Comparison of ENCODE assay signal across 8 cellular contexts in genomic region chr16:87766485-87766797, GRCh38. TPM values are rescaled to one million over a fixed set of nuclear protein-coding genes. Genes with fewer than 3 reads are reported as not detected.
DNase-seq lines count a peak whose midpoint lies in the region; ATAC-seq, FAIRE-seq and TF ChIP-seq lines count a peak whose summit lies in the region.

No MANE protein-coding gene starts in this region.

- no peak overlapping the region for H3K18ac ChIP-seq in neuronal stem cell (ENCODE audit: low read length)

- TF ChIP-seq CTCF in CD4-positive, alpha-beta T cell (IDR thresholded peaks at IDR 0.05) = no peak
- TF ChIP-seq CTCF in PC-3 (conservative IDR thresholded peaks at IDR 0.05; ENCODE audit: low read depth, low read length) (no peak), endothelial cell of umbilical vein (IDR thresholded peaks at IDR 0.05; ENCODE audit: extremely low read depth in 1 of 2, insufficient read depth in 1 of 2, low read depth in 1 of 2, low read length in 2 of 2) (no peak)

- dilution Hi-C loops in endothelial cell of umbilical vein (cut with MboI; ENCODE audit: extremely low pct_ligation_motif_present, low sequenced_read_pairs) = no loop called here

- H3K36me3 ChIP-seq in PC-3 (ENCODE audit: low read depth, low read length) (peaks cover 8% of the 10 kb centered on the region), endothelial cell of umbilical vein (ENCODE audit: control insufficient read depth in 2 of 2, extremely low read depth in 1 of 2, insufficient read depth in 2 of 2, low read length in 2 of 2) (peaks cover 3 to 7% of the 10 kb centered on the region in 2 experiments), neuronal stem cell (replicated peaks in 1 of 2; ENCODE audit: control insufficient read depth in 2 of 2, insufficient read depth in 2 of 2, low read length in 2 of 2) (peaks cover 16 to 30% of the 10 kb centered on the region in 2 donors)

- no peak overlapping the region for H2BK15ac ChIP-seq in neuronal stem cell (ENCODE audit: low read length)

- H3K36me3 Mint-ChIP-seq in CD4-positive, alpha-beta T cell (ENCODE audit: low read depth) = peaks cover 44% of the 10 kb centered on the region

- WGBS in neuronal stem cell (ENCODE audit: extremely low coverage in 2 of 2, insufficient read length in 2 of 2, insufficient replicate concordance in 1 of 2), 2 donors = no CpG with 5 or more reads among the region's 17 CpGs

- peak overlapping the region; percentile 95 for H3K4me2 ChIP-seq in PC-3 (ENCODE audit: low read length)
- peak overlapping the region; percentile 80 for H3K4me2 ChIP-seq in endothelial cell of umbilical vein (ENCODE audit: insufficient read depth, low read length)
- peak overlapping the region; percentile 75 for H3K4me2 ChIP-seq in neuronal stem cell (ENCODE audit: insufficient read depth, low read length, poor library complexity, severe bottlenecking)

- CTCF ChIA-PET in CD4-positive, alpha-beta T cell (lab: Charles Lee) = interaction anchor here (2.9 to 4.0 kb wide), 2 partner anchors 13 kb away, joined by 26 to 33 read pairs; no protein-coding TSS in a partner anchor
- CTCF ChIA-PET in PC-3 (lab: Charles Lee) = no interaction called here
- CTCF ChIA-PET in endothelial cell of umbilical vein (lab: Charles Lee) = interaction anchor here (1.7 to 5.8 kb wide), 4 partner anchors 12 to 179 kb away, joined by 5 to 198 read pairs (median 34); partner anchors contain the start of gene SLC7A5

- H3K27ac ChIP-seq in CD4-positive, alpha-beta T cell (ENCODE audit: low read depth, low read length) = peak overlapping the region; percentile 95
- H3K27ac ChIP-seq in PC-3 (ENCODE audit: low read length) = no peak overlapping the region
- peak overlapping the region; percentile 92 for H3K27ac ChIP-seq in endothelial cell of umbilical vein (ENCODE audit: insufficient read depth, low read depth, low read length)
- H3K27ac ChIP-seq in neuronal stem cell (replicated peaks; ENCODE audit: low read length) = no peak overlapping the region

- H3K27me3 Mint-ChIP-seq in CD4-positive, alpha-beta T cell = no peaks in the 10 kb centered on the region

- H2BK120ac ChIP-seq in neuronal stem cell (ENCODE audit: low read depth, low read length) = no peak overlapping the region

- no peak for FAIRE-seq in endothelial cell of umbilical vein (lab: Jason Lieb, UNC)

- 0 out of 2 replicates have a peak, but pooled peaks cover 4% of the 10 kb centered on the region for H3K4me1 ChIP-seq in PC-3 (ENCODE audit: insufficient read depth, low read length)
- H3K4me1 ChIP-seq in endothelial cell of umbilical vein (ENCODE audit: control insufficient read depth, extremely low read depth, insufficient read depth, low read length) = peaks cover 8% of the 10 kb centered on the region
- H3K4me1 ChIP-seq in neuronal stem cell (ENCODE audit: control insufficient read depth in 2 of 2, insufficient read depth in 1 of 2, low read depth in 1 of 2, low read length in 2 of 2) = peaks cover 5 to 8% of the 10 kb centered on the region in 2 donors

- no peaks in the 10 kb centered on the region for H3K27me3 ChIP-seq in CD4-positive, alpha-beta T cell (ENCODE audit: control insufficient read depth, insufficient read depth, low read length)
- H3K27me3 ChIP-seq in PC-3 (ENCODE audit: low read length) = no peaks in the 10 kb centered on the region
- H3K27me3 ChIP-seq in endothelial cell of umbilical vein (ENCODE audit: control insufficient read depth in 2 of 2, insufficient read depth in 2 of 2, low read length in 2 of 2) = no peaks in the 10 kb centered on the region
- H3K27me3 ChIP-seq in neuronal stem cell (ENCODE audit: control insufficient read depth in 3 of 3, insufficient read depth in 3 of 3, low read depth in 1 of 3, low read length in 3 of 3) = no peaks in the 10 kb centered on the region

- peaks cover 40% of the 10 kb centered on the region for H3K4me1 Mint-ChIP-seq in CD4-positive, alpha-beta T cell (ENCODE audit: low read depth)

- H3K4me3 Mint-ChIP-seq in CD4-positive, alpha-beta T cell = peak overlapping the region; percentile 99

- no peaks in the 10 kb centered on the region for H3K9me3 ChIP-seq in CD4-positive, alpha-beta T cell (ENCODE audit: control insufficient read depth, low read length)
- H3K9me3 ChIP-seq in PC-3 (ENCODE audit: low read length) (no peaks in the 10 kb centered on the region), endothelial cell of umbilical vein (replicated peaks; ENCODE audit: control insufficient read depth, insufficient read depth, low read length) (no peaks in the 10 kb centered on the region), neuronal stem cell (replicated peaks in 1 of 2; ENCODE audit: control insufficient read depth in 2 of 2, insufficient read depth in 1 of 2, low read depth in 1 of 2, low read length in 2 of 2) (no peaks in the 10 kb centered on the region)

- no peak overlapping the region for H3K4ac ChIP-seq in neuronal stem cell (ENCODE audit: low read length)

- H2BK12ac ChIP-seq in neuronal stem cell (ENCODE audit: low read length) = no peak overlapping the region

- no peak overlapping the region for H2BK5ac ChIP-seq in neuronal stem cell (ENCODE audit: low read length)

- H3K27ac Mint-ChIP-seq in CD4-positive, alpha-beta T cell = peak overlapping the region; percentile 97

- no peak overlapping the region for H3K14ac ChIP-seq in neuronal stem cell (ENCODE audit: low read length)

- no peak overlapping the region for H3K23ac ChIP-seq in neuronal stem cell (ENCODE audit: low read depth, low read length, poor library complexity)

- peaks cover 10% of the 10 kb centered on the region for H3K79me1 ChIP-seq in neuronal stem cell (ENCODE audit: low read depth, low read length)

- POLR2A ChIA-PET in CD4-positive, alpha-beta T cell (lab: Charles Lee) = interaction anchor here (0.7 to 3.0 kb wide), 17 partner anchors 11 to 449 kb away, joined by 3 to 20 read pairs (median 5); partner anchors contain the start of genes BANP, C16orf95, FBXO31 and SLC7A5
- POLR2A ChIA-PET in PC-3 (lab: Charles Lee; ENCODE audit: unreplicated experiment) (no interaction called here), endothelial cell of umbilical vein (lab: Charles Lee) (interaction anchor here (1.0 to 1.1 kb wide), 3 partner anchors 13 to 102 kb away, joined by 3 to 5 read pairs (median 3); no protein-coding TSS in a partner anchor)

- no peak for TF ChIP-seq POLR2A in endothelial cell of umbilical vein (IDR thresholded peaks at IDR 0.05; ENCODE audit: low read depth, low read length)

- intact Hi-C loops in CD4-positive, alpha-beta T cell (cut with DNase I, micrococcal nuclease) = loop anchor here (5.0 to 10.0 kb wide), 4 partner anchors 44 to 1204 kb away; partner anchors contain the start of gene MAP1LC3B (in 1 of the 2)
- intact Hi-C loops in PC-3 (cut with micrococcal nuclease) = no loop called here
- intact Hi-C loops in endothelial cell of umbilical vein (cut with micrococcal nuclease) = loop anchor here (5.0 to 10.0 kb wide), 2 partner anchors 129 to 362 kb away; no protein-coding TSS in a partner anchor

- no peaks in the 10 kb centered on the region for H3K9me1 ChIP-seq in endothelial cell of umbilical vein (replicated peaks; ENCODE audit: control insufficient read depth, extremely low read depth, insufficient read depth, low read length)

- H3F3A ChIP-seq in PC-3 (ENCODE audit: low read length, unreplicated experiment) = no peaks in the 10 kb centered on the region

- no peaks in the 10 kb centered on the region for H3K9me3 Mint-ChIP-seq in CD4-positive, alpha-beta T cell

- H2AFZ ChIP-seq in PC-3 (ENCODE audit: low read length) (peak overlapping the region; percentile 81; the same call in 1 of the 2 replicates), endothelial cell of umbilical vein (ENCODE audit: low read depth, low read length) (peak overlapping the region; percentile 86), neuronal stem cell (ENCODE audit: low read length) (peak overlapping the region; percentile 95)

- H4K20me1 ChIP-seq in PC-3 (ENCODE audit: low read length) (no peaks in the 10 kb centered on the region), endothelial cell of umbilical vein (replicated peaks; ENCODE audit: control insufficient read depth, extremely low read depth, insufficient read depth, low read length) (no peaks in the 10 kb centered on the region)

- H4K91ac ChIP-seq in neuronal stem cell (ENCODE audit: low read depth, low read length, poor library complexity) = no peak overlapping the region

- H4K8ac ChIP-seq in neuronal stem cell (ENCODE audit: low read depth, low read length) = no peak overlapping the region

- ATAC-seq in CD4-positive, alpha-beta T cell (ENCODE audit: poor library complexity) = no peak
- ATAC-seq in PC-3 = no peak
- no peak for ATAC-seq in HG03521 (IDR thresholded peaks at IDR 0.05; ENCODE audit: unreplicated experiment)
- ATAC-seq in left lobe of liver = no peak
- no peak for ATAC-seq in GM19023 (IDR thresholded peaks at IDR 0.05; ENCODE audit: unreplicated experiment)

- H3K9ac ChIP-seq in PC-3 (ENCODE audit: low read length) (peak overlapping the region; percentile 94), endothelial cell of umbilical vein (replicated peaks; ENCODE audit: extremely low read depth, insufficient read depth, low read length) (peak overlapping the region; percentile 92), neuronal stem cell (ENCODE audit: low read depth, low read length, poor library complexity) (no peak overlapping the region)

- peaks cover 44% of the 10 kb centered on the region for H3K79me2 ChIP-seq in PC-3 (ENCODE audit: low read length)
- H3K79me2 ChIP-seq in endothelial cell of umbilical vein (ENCODE audit: control insufficient read depth, insufficient read depth, low read length) = peaks cover 31% of the 10 kb centered on the region

- BruUV-seq in PC-3 (replicated peaks; lab: Mats Ljungman, UMichigan) (no TSS peak), endothelial cell of umbilical vein (replicated peaks; lab: Mats Ljungman, UMichigan) (no TSS peak)

- H3K4me3 ChIP-seq in PC-3 (ENCODE audit: low read length) = peak overlapping the region; percentile 99
- H3K4me3 ChIP-seq in endothelial cell of umbilical vein (replicated peaks in 1 of 3; ENCODE audit: insufficient read depth in 1 of 3, low read depth in 1 of 3, low read length in 3 of 3) = peak overlapping the region; percentile 55 to 82 (median 78)
- H3K4me3 ChIP-seq in neuronal stem cell (ENCODE audit: low read length in 2 of 2) = peak overlapping the region; percentile 84 to 94

- H2AK5ac ChIP-seq in neuronal stem cell (ENCODE audit: low read depth, low read length) = peak overlapping the region; percentile 86

- DNase-seq in CD4-positive, alpha-beta T cell = no peak
- DNase-seq in PC-3 (no peak), endothelial cell of umbilical vein (ENCODE audit: low read depth, low spot score) (no peak), neuronal stem cell (ENCODE audit: low spot score) (no peak), left lobe of liver (ENCODE audit: low spot score) (no peak), NCI-H526 (lab: John Stamatoyannopoulos, UW) (no peak)

- no peaks in the 10 kb centered on the region for H3K9me2 ChIP-seq in PC-3 (replicated peaks; ENCODE audit: low read length)

RNA-seq across cellular contexts. Expression of gene KLHDC4, which starts 0.7 kb away (rescaled TPM):
- total RNA-seq in CD4-positive, alpha-beta T cell = 10 to 100 TPM; 41.4 to 43.0 TPM
- 36.3 and 68.2 TPM in 2 replicates for total RNA-seq in PC-3 (2014; rRNA removed)
- 46.2 and 46.7 TPM in 2 replicates for total RNA-seq in endothelial cell of umbilical vein
- 24.7 and 25.9 TPM in 2 replicates for polyA plus RNA-seq in endothelial cell of umbilical vein
- 21.3 and 24.8 TPM in 2 replicates for polyA plus RNA-seq in endothelial cell of umbilical vein (2011; cell fraction: cytosol; rRNA removed)
- 107 and 108 TPM in 2 replicates for polyA plus RNA-seq in endothelial cell of umbilical vein (2011; cell fraction: nucleus; rRNA removed)
- 27.8 and 31.8 TPM in 2 replicates for polyA plus RNA-seq in endothelial cell of umbilical vein (2012)
- 26.7 and 37.8 TPM in 2 replicates for polyA minus RNA-seq in endothelial cell of umbilical vein
- 21.0 TPM for polyA minus RNA-seq in endothelial cell of umbilical vein (2011; cell fraction: cytosol; rRNA and poly(A)+ RNA removed)
- polyA minus RNA-seq in endothelial cell of umbilical vein (2011; cell fraction: nucleus; rRNA and poly(A)+ RNA removed) = 46.8 and 65.8 TPM in 2 replicates
- 15.3 TPM for polyA plus RNA-seq in neuronal stem cell (2013, experiment 1 of 2)
- 15.0 TPM for polyA plus RNA-seq in neuronal stem cell (2013, experiment 2 of 2)
- 17.2 TPM for total RNA-seq in left lobe of liver

Comparison
In these comparisons a context has a peak if more than half of its experiments do, and no peak if none do; other contexts are left out.
1. H3K27ac ChIP-seq: peak in CD4-positive, alpha-beta T cell (single experiment) and endothelial cell of umbilical vein (single experiment); none in PC-3 (single experiment) and neuronal stem cell (single experiment).
2. Peak in every context shown above with its lines, with median percentiles within 50 percentile points of each other: H2AFZ ChIP-seq, H3K4me2 ChIP-seq and H3K4me3 ChIP-seq.